ENCODE assay signal across 21 cellular contexts in the genomic region with DNA sequence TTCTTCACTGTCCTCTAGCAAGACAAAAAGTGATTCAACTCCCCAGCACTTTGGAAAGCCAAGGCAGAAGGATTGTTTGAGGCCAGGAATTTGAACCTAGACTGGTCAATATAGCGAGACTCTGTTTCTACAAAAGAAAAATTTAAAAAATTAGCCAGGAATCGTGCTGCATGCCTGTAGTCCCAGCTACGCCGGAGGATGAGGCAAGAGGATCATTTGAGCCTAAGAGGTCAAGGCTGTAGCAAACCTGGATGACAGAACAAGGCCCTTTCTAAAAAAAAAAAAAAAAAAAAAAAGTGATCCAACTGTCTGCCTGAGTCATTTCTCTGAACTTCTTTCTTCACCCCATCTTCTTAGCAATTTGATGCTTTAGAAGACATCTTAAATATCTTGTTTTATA.
"Had no signal": no experiment of that assay in that cellular context is flagged by ENCODE, and none has a peak within 500 bp of the region (broad histone marks: within the 10 kb centered on the region; RNA-seq: fewer than 3 reads in every experiment).

No MANE protein-coding gene starts in this region.

- H3K36me3 ChIP-seq: breast epithelium, heart left ventricle, pancreas, right atrium auricular region, tibial nerve, uterus had no signal

- H3K4me1 ChIP-seq: breast epithelium, psoas muscle, right atrium auricular region, uterus had no signal

- H3K27me3 ChIP-seq: breast epithelium, heart left ventricle, pancreas, right atrium auricular region, tibial nerve, uterus had no signal

- ATAC-seq: activated T-cell treated with anti-CD3 and anti-CD28 coated beads, Interleukin-2, amount 50 U/mL, for 4 hours; heart left ventricle; left colon; mucosa of descending colon; pancreas; psoas muscle had no signal

- H3K4me3 ChIP-seq: breast epithelium, heart left ventricle, mucosa of descending colon, pancreas, psoas muscle, right atrium auricular region, tibial nerve, uterus had no signal

- DNase-seq: activated CD4-positive, alpha-beta T cell treated with anti-CD3 and anti-CD28 coated beads for 4 hours; activated CD4-positive, alpha-beta T cell treated with anti-CD3 and anti-CD28 coated beads, Interleukin-2, amount 50 U/mL, for 48 hours; activated CD4-positive, CD25-positive, alpha-beta regulatory T cell; activated CD8-positive, alpha-beta memory T cell treated with anti-CD3 and anti-CD28 coated beads, Interleukin-2, amount 50 U/mL, for 48 hours; activated naive CD4-positive, alpha-beta T cell treated with Interleukin-2 at 50 U/mL for 16 hours; activated naive CD8-positive, alpha-beta T cell treated with anti-CD3 and anti-CD28 coated beads for 36 hours; activated T-cell treated with anti-CD3 and anti-CD28 coated beads, Interleukin-2, amount 50 U/mL, for 4 hours; cortex of kidney; heart left ventricle; islet precursor cell; left colon; mucosa of descending colon; nephron progenitor cell; pancreas; psoas muscle; stimulated activated CD4-positive, alpha-beta T cell treated with anti-CD3 and anti-CD28 coated beads, Interleukin-4, amount 100 ng/mL, for 24 hours; T-helper 9 cell; uterus had no signal

- H3K27ac ChIP-seq: heart left ventricle, pancreas, psoas muscle, right atrium auricular region, uterus had no signal

- H3K9me3 ChIP-seq: breast epithelium, heart left ventricle, mucosa of descending colon, pancreas, psoas muscle, right atrium auricular region, tibial nerve, uterus had no signal
